In genomic region chr1:41240806-41241747, GRCh38 we compare ENCODE assay signal across 8 cellular contexts. TPM values are rescaled to one million over a fixed set of nuclear protein-coding genes. Genes with fewer than 3 reads are reported as not detected.
DNase-seq lines count a peak whose midpoint lies in the region; ATAC-seq and TF ChIP-seq lines count a peak whose summit lies in the region.

No MANE protein-coding gene starts in this region.

- no peaks in the 10 kb centered on the region for H3K27me3 ChIP-seq in osteoblast (ENCODE audit: insufficient read depth, low read length)

- no peak for TF ChIP-seq CTCF in AG10803 (conservative IDR thresholded peaks at IDR 0.05; ENCODE audit: low read length)
- no peak for TF ChIP-seq CTCF in osteoblast (IDR thresholded peaks at IDR 0.05; ENCODE audit: extremely low read depth, low read depth, low read length)

- H3K4me1 ChIP-seq in osteoblast (ENCODE audit: insufficient read depth, low read length) (peaks cover 35% of the 10 kb centered on the region), urinary bladder (ENCODE audit: insufficient read depth) (no peaks in the 10 kb centered on the region)

- peak overlapping the region; percentile 61 for H3K4me3 ChIP-seq in AG10803 (ENCODE audit: low read length)
- H3K4me3 ChIP-seq in osteoblast (ENCODE audit: insufficient read depth, low read length), result peak overlapping the region; percentile 79
- H3K4me3 ChIP-seq in urinary bladder (ENCODE audit: low read depth, low read length), result peak overlapping the region; percentile 97

- DNase-seq in AG10803 (ENCODE audit: low read depth), result peak; percentile 55
- DNase-seq in RKO (ENCODE audit: low spot score), result peak; percentile 78
- DNase-seq in activated naive CD4-positive, alpha-beta T cell (lab: John Stamatoyannopoulos, UW), result peak in 3 of 4 experiments; percentile 11 to 20 (median 14)
- DNase-seq in glomerular visceral epithelial cell (ENCODE audit: extremely low spot score), result peak; percentile 60
- DNase-seq in osteoblast (ENCODE audit: insufficient read length, low spot score, missing footprints), result peak; percentile 97

- peak overlapping the region; percentile 93 for H3K4me2 ChIP-seq in osteoblast (ENCODE audit: insufficient read depth, low read length)

- peaks cover 37% of the 10 kb centered on the region for H4K20me1 ChIP-seq in osteoblast (ENCODE audit: insufficient read depth, low read length)

- H3K27ac ChIP-seq in osteoblast (ENCODE audit: low read depth, low read length), result peak overlapping the region; percentile 67
- H3K27ac ChIP-seq in urinary bladder (ENCODE audit: low read depth), result peak overlapping the region; percentile 99

- H3K36me3 ChIP-seq in osteoblast (ENCODE audit: insufficient read depth, low read length) (no peaks in the 10 kb centered on the region), urinary bladder (ENCODE audit: insufficient read depth) (no peaks in the 10 kb centered on the region)

- no peaks in the 10 kb centered on the region for H3K9me3 ChIP-seq in osteoblast (ENCODE audit: low read depth, low read length)

- H2AFZ ChIP-seq in osteoblast (ENCODE audit: low read length), result peak overlapping the region; percentile 79

- H3K79me2 ChIP-seq in osteoblast (ENCODE audit: insufficient read depth, low read length), result peaks cover 49% of the 10 kb centered on the region

- ATAC-seq in GM18909 (IDR thresholded peaks at IDR 0.05; ENCODE audit: poor library complexity, unreplicated experiment), result peak; percentile 69
- ATAC-seq in HG03159 (IDR thresholded peaks at IDR 0.05; ENCODE audit: unreplicated experiment), result peak; percentile 51

- WGBS in urinary bladder, result 2% methylated on average over 57 of the region's 57 CpGs

RNA-seq across cellular contexts. Expression of gene SCMH1, which starts 1.0 kb away (rescaled TPM):
- total RNA-seq in osteoblast, result 30.9 and 33.7 TPM in 2 replicates
- 46.8 TPM for total RNA-seq in urinary bladder
- 59.8 TPM for polyA plus RNA-seq in urinary bladder

Comparison
In these comparisons a context has a peak if more than half of its experiments do, and no peak if none do; other contexts are left out.
1. Peak in every context shown above with its lines: DNase-seq, ATAC-seq, H3K4me3 ChIP-seq and H3K27ac ChIP-seq.
2. DNase-seq: peak in every context shown above with its lines; median percentile 97 in osteoblast; 78 in RKO; 60 in glomerular visceral epithelial cell; 55 in AG10803; 14 in activated naive CD4-positive, alpha-beta T cell.